ENCODE assay signal across 24 cellular contexts in genomic region chr16:2357331-2357730, GRCh38.
"Had no signal": no experiment of that assay in that cellular context is flagged by ENCODE, and none has a peak within 500 bp of the region (broad histone marks: within the 10 kb centered on the region; RNA-seq: fewer than 3 reads in every experiment).

No MANE protein-coding gene starts in this region.

- DNase-seq: stimulated activated CD4-positive, alpha-beta T cell treated with anti-CD3 and anti-CD28 coated beads, Interleukin-2, amount 100 ng/mL, for 48 hours; stimulated activated CD4-positive, alpha-beta T cell treated with anti-CD3 and anti-CD28 coated beads, Interleukin-4, amount 100 ng/mL, for 1 hour; stimulated activated CD4-positive, alpha-beta T cell treated with anti-CD3 and anti-CD28 coated beads, Interleukin-4, amount 100 ng/mL, for 24 hours; stimulated activated CD4-positive, alpha-beta T cell treated with anti-CD3 and anti-CD28 coated beads, Interleukin-4, amount 100 ng/mL, for 4 hours; stimulated activated CD8-positive, alpha-beta memory T cell treated with anti-CD3 and anti-CD28 coated beads, Interleukin-4, amount 100 ng/mL, for 48 hours; stimulated activated naive B cell treated with anti-CD40 and anti-IgM and Interleukin-4, amounts not matched to agents 10 μg/mL and 1 μg/mL and 100 μg/mL, for 72 hours; stimulated activated naive CD4-positive, alpha-beta T cell; stimulated activated naive CD4-positive, alpha-beta T cell treated with Interleukin-2 at 50 U/mL for 16 hours; stimulated activated naive CD8-positive, alpha-beta T cell treated with anti-CD3 and anti-CD28 coated beads, Interleukin-15, amount 100 ng/mL, for 72 hours; stimulated activated naive CD8-positive, alpha-beta T cell treated with anti-CD3 and anti-CD28 coated beads, Interleukin-15, Interleukin-2, amounts not matched to agents 100 U/mL and 50 U/mL, for 24 hours; stomach; substantia nigra; testis; thyroid gland; tibial artery; transverse colon; trophoblast cell; upper lobe of left lung; upper lobe of right lung; uterus had no signal

- H3K27ac ChIP-seq: stomach, suprapubic skin, testis, thoracic aorta, thyroid gland, tibial artery, tibial nerve, transverse colon, upper lobe of left lung, upper lobe of right lung, uterus, vagina had no signal

- H3K9me3 ChIP-seq: stomach, suprapubic skin, testis, thoracic aorta, thyroid gland, tibial artery, tibial nerve, transverse colon, upper lobe of left lung, upper lobe of right lung, uterus, vagina had no signal

- H3K4me3 ChIP-seq: stomach, suprapubic skin, testis, thoracic aorta, thyroid gland, tibial artery, tibial nerve, transverse colon, upper lobe of left lung, upper lobe of right lung, uterus, vagina had no signal

- H3K4me1 ChIP-seq: stomach, suprapubic skin, testis, thyroid gland, tibial artery, tibial nerve, transverse colon, upper lobe of left lung, upper lobe of right lung, uterus, vagina had no signal

- H3K36me3 ChIP-seq: stomach, suprapubic skin, thoracic aorta, thyroid gland, tibial artery, tibial nerve, transverse colon, upper lobe of left lung, upper lobe of right lung, uterus, vagina had no signal
